In the genomic region with DNA sequence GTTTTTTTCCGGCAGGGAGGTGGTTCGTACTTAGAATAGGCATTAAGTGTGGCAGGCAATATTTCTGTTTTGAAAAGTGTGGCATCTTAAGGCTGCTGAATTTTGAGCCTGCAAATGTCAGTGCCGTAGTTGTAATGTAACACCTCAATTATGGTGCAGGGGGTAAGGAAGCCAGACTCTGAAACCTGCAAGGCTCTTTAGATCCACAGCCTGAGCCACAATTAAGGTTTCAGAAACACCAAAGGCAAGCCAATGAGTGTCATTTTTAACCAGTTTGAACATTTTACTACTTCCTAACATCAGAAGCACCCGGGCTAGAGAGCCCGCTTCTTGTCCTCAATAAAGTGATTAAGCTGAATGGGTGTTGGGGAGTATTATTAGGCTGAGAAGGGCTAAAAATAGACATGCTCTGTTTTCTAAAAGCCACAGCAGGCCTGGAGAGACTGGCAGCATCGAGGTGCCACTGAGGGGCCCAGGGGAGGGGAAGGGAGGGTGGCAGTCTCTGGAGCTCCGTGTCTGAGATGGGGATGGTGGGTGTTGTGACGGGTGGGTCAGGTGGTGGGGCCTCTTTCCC, we compare ENCODE assay signal across 11 cellular contexts.
DNase-seq lines count a peak whose midpoint lies in the region; ATAC-seq and TF ChIP-seq lines count a peak whose summit lies in the region.
"Had no signal": no experiment of that assay in that cellular context is flagged by ENCODE, and none has a peak within 500 bp of the region (broad histone marks: within the 10 kb centered on the region; RNA-seq: fewer than 3 reads in every experiment).

No MANE protein-coding gene starts in this region.

- BruUV-seq in A673 (replicated peaks; lab: Mats Ljungman, UMichigan): no TSS peak

- H3K27me3 ChIP-seq in A673 (replicated peaks; ENCODE audit: insufficient read depth, low read depth, low read length, poor library complexity) (no peaks in the 10 kb centered on the region), neural progenitor cell (no peaks in the 10 kb centered on the region), Karpas-422 (ENCODE audit: low read length) (no peaks in the 10 kb centered on the region)
- no peaks in the 10 kb centered on the region for H3K27me3 ChIP-seq in effector memory CD4-positive, alpha-beta T cell (replicated peaks; ENCODE audit: control insufficient read depth, insufficient read depth, low read length, poor library complexity, severe bottlenecking)

- peaks cover 67% of the 10 kb centered on the region for H3K4me1 Mint-ChIP-seq in neural progenitor cell
- peaks cover 20% of the 10 kb centered on the region for H3K4me1 Mint-ChIP-seq in glutamatergic neuron (ENCODE audit: low read depth, unreplicated experiment)

- peaks cover 14% of the 10 kb centered on the region for H3F3A ChIP-seq in neural progenitor cell (ENCODE audit: low read depth)

- TF ChIP-seq POLR2A in erythroblast (IDR thresholded peaks at IDR 0.05; ENCODE audit: low read length): no peak

- H3K9me3 Mint-ChIP-seq in neural progenitor cell (no peaks in the 10 kb centered on the region), glutamatergic neuron (ENCODE audit: unreplicated experiment) (peaks cover 2% of the 10 kb centered on the region)

- H4K20me1 ChIP-seq in neural progenitor cell (ENCODE audit: low read depth): peaks cover 19% of the 10 kb centered on the region
- no peaks in the 10 kb centered on the region for H4K20me1 ChIP-seq in Karpas-422 (ENCODE audit: insufficient read depth, low read depth, low read length)

- H3K36me3 ChIP-seq in A673 (ENCODE audit: insufficient read depth, low read length, poor library complexity, severe bottlenecking): no peaks in the 10 kb centered on the region
- H3K36me3 ChIP-seq in effector memory CD4-positive, alpha-beta T cell (ENCODE audit: control insufficient read depth, insufficient read depth, low read length): no peaks in the 10 kb centered on the region
- no peaks in the 10 kb centered on the region for H3K36me3 ChIP-seq in neural progenitor cell
- no peaks in the 10 kb centered on the region for H3K36me3 ChIP-seq in Karpas-422 (ENCODE audit: insufficient read depth, low read length)

- H3K4me3 Mint-ChIP-seq in neural progenitor cell (no peak overlapping the region), glutamatergic neuron (ENCODE audit: unreplicated experiment) (no peak overlapping the region)

- H2AFZ ChIP-seq in neural progenitor cell (replicated peaks): no peak overlapping the region
- no peak overlapping the region for H2AFZ ChIP-seq in Karpas-422 (ENCODE audit: low read length)

- DNase-seq in A673 (ENCODE audit: low spot score) (peak; percentile 37), NCI-H2171 treated with DMSO at 0.1 percent for 48 hours (lab: John Stamatoyannopoulos, UW) (peak; percentile 68), neural progenitor cell (ENCODE audit: low spot score) (no peak), Karpas-422 (no peak), erythroblast (lab: John Stamatoyannopoulos, UW) (no peak), glutamatergic neuron (no peak)
- no peak for DNase-seq in effector memory CD4-positive, alpha-beta T cell
- DNase-seq: RPMI8226; stimulated activated CD4-positive, alpha-beta T cell treated with anti-CD3 and anti-CD28 coated beads, Interleukin-2, amount 100 ng/mL, for 48 hours had no signal

- H3K9me3 ChIP-seq in A673 (ENCODE audit: low read depth, low read length, poor library complexity, severe bottlenecking) (no peaks in the 10 kb centered on the region), neural progenitor cell (ENCODE audit: low read depth) (no peaks in the 10 kb centered on the region), Karpas-422 (ENCODE audit: low read length) (no peaks in the 10 kb centered on the region)
- H3K9me3 ChIP-seq in effector memory CD4-positive, alpha-beta T cell (ENCODE audit: control insufficient read depth, low read length): no peaks in the 10 kb centered on the region

- H3K27ac ChIP-seq in A673 (ENCODE audit: low read depth, low read length, poor library complexity, severe bottlenecking) (no peak overlapping the region), neural progenitor cell (peak overlapping the region; percentile 19), Karpas-422 (ENCODE audit: low read length) (no peak overlapping the region)
- H3K27ac ChIP-seq in effector memory CD4-positive, alpha-beta T cell (ENCODE audit: insufficient read depth, low read length, poor library complexity, severe bottlenecking): peak overlapping the region; percentile 25

- POLR2A ChIA-PET in A673 (lab: Charles Lee; ENCODE audit: low non-redundant PET): no interaction called here

- no peak for TF ChIP-seq CTCF in A673 (conservative IDR thresholded peaks at IDR 0.05; ENCODE audit: low read depth, low read length)
- no peak for TF ChIP-seq CTCF in neural progenitor cell (IDR thresholded peaks at IDR 0.05)
- no peak for TF ChIP-seq CTCF in glutamatergic neuron (IDR thresholded peaks at IDR 0.05; ENCODE audit: partially characterized antibody, unreplicated experiment)

- H3K9ac ChIP-seq in neural progenitor cell (no peak overlapping the region), Karpas-422 (ENCODE audit: low read length) (no peak overlapping the region)

- H3K4me2 ChIP-seq in neural progenitor cell: peak overlapping the region; percentile 19
- no peak overlapping the region for H3K4me2 ChIP-seq in Karpas-422 (ENCODE audit: low read depth, low read length, poor library complexity, severe bottlenecking)

- intact Hi-C loops in A673 (cut with micrococcal nuclease; ENCODE audit: unreplicated experiment): no loop called here

- H3K79me2 ChIP-seq in neural progenitor cell (ENCODE audit: low read depth) (no peaks in the 10 kb centered on the region), Karpas-422 (ENCODE audit: low read length) (no peaks in the 10 kb centered on the region)

- H3K4me3 ChIP-seq in A673 (ENCODE audit: low read depth, low read length, poor library complexity, severe bottlenecking) (no peak overlapping the region), neural progenitor cell (no peak overlapping the region), Karpas-422 (ENCODE audit: low read length) (no peak overlapping the region)
- no peak overlapping the region for H3K4me3 ChIP-seq in effector memory CD4-positive, alpha-beta T cell (ENCODE audit: insufficient read depth, low read depth, low read length, poor library complexity, severe bottlenecking)
- H3K4me3 ChIP-seq: K562 had no signal

- H3K27ac Mint-ChIP-seq in neural progenitor cell (peak overlapping the region; percentile 19), glutamatergic neuron (ENCODE audit: unreplicated experiment) (no peak overlapping the region)

- CTCF ChIA-PET in A673 (lab: Charles Lee): no interaction called here

- peaks cover 62% of the 10 kb centered on the region for H3K4me1 ChIP-seq in A673 (ENCODE audit: insufficient read depth, low read length, poor library complexity, severe bottlenecking)
- H3K4me1 ChIP-seq in effector memory CD4-positive, alpha-beta T cell (ENCODE audit: control insufficient read depth, insufficient read depth, low read length, poor library complexity, severe bottlenecking): peaks cover 52% of the 10 kb centered on the region
- H3K4me1 ChIP-seq in neural progenitor cell: peaks cover 57% of the 10 kb centered on the region
- H3K4me1 ChIP-seq in Karpas-422 (ENCODE audit: low read length): no peaks in the 10 kb centered on the region

- H3K36me3 Mint-ChIP-seq in neural progenitor cell: peaks cover 6% of the 10 kb centered on the region
- no peaks in the 10 kb centered on the region for H3K36me3 Mint-ChIP-seq in glutamatergic neuron (ENCODE audit: unreplicated experiment)

- ATAC-seq in HG03442 (IDR thresholded peaks at IDR 0.05; ENCODE audit: unreplicated experiment): no peak
- ATAC-seq: K562 had no signal

- H3K27me3 Mint-ChIP-seq in neural progenitor cell (ENCODE audit: insufficient read depth, low read depth) (peaks cover 7% of the 10 kb centered on the region), glutamatergic neuron (ENCODE audit: unreplicated experiment) (peaks cover 2% of the 10 kb centered on the region)

- H3K9me2 ChIP-seq in Karpas-422 (replicated peaks; ENCODE audit: insufficient read depth, low read length): no peaks in the 10 kb centered on the region

Comparison
In these comparisons a context has a peak if more than half of its experiments do, and no peak if none do; other contexts are left out.
1. DNase-seq: peak in A673 (single experiment) and NCI-H2171 treated with DMSO at 0.1 percent for 48 hours (single experiment); none in effector memory CD4-positive, alpha-beta T cell (0 of 3), neural progenitor cell (single experiment), Karpas-422 (single experiment), erythroblast (0 of 2) and glutamatergic neuron (single experiment).
2. H3K27ac ChIP-seq: peak in effector memory CD4-positive, alpha-beta T cell (single experiment) and neural progenitor cell (single experiment); none in A673 (single experiment) and Karpas-422 (single experiment).